In the genomic region with DNA sequence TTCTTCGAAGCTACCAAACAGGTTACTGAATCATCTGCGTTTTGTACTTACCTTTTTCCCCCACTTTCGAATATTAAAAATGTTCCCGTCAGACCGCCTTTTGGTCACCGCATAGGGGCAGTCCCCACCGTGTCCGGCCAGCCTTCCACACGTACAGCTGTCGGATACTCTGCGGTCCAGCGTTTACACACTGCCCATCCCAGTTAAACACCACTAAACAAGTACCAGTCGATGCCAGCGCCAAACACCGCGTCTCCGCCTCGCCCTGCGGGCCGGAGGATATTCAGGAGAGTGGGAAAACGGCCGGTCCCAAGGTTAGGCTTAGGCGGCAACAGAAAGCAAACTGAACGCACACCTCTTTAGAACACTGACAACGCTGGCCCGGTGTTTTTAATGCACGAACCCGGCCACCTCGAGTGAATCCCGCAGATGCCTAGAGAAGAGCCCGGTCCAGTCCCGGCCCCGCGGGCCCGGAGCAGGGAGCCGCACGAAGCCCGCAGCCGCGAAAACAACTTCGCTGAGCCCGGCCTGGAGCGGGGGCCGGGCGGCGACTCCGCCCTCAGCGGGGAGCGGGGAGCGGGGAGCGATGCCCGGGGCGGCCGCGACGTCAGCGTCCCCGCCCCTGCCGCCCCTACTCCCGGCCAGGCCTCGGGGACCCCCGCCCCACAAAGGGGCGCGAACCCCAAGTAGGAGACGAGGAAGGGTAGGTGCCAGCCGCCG, we compare ENCODE assay signal across 8 cellular contexts. TPM values are rescaled to one million over a fixed set of nuclear protein-coding genes. Genes with fewer than 3 reads are reported as not detected.
DNase-seq lines count a peak whose midpoint lies in the region; ATAC-seq and TF ChIP-seq lines count a peak whose summit lies in the region.

No MANE protein-coding gene starts in this region.

- H3K79me2 ChIP-seq in DND-41 (ENCODE audit: insufficient read depth, low read length): peaks cover 39% of the 10 kb centered on the region

- peak overlapping the region; percentile 88 to 95 (median 92) for H3K4me3 Mint-ChIP-seq in naive B cell

- H4K20me1 ChIP-seq in DND-41 (ENCODE audit: insufficient read depth, low read length): peaks cover 23% of the 10 kb centered on the region

- no peaks in the 10 kb centered on the region for H3K27me3 Mint-ChIP-seq in naive B cell

- peak overlapping the region; percentile 80 for H2AFZ ChIP-seq in DND-41 (ENCODE audit: low read depth, low read length)

- H3K27me3 ChIP-seq in DND-41 (ENCODE audit: insufficient read depth, low read length, poor library complexity) (no peaks in the 10 kb centered on the region), esophagus (ENCODE audit: control insufficient read depth in 1 of 2, insufficient read depth in 2 of 2, low read length in 2 of 2) (no peaks in the 10 kb centered on the region)

- no peak for DNase-seq in DND-41
- peak; percentile 57 for DNase-seq in HK-2 (ENCODE audit: unreplicated experiment)
- peak; percentile 72 for DNase-seq in SW480 (ENCODE audit: low spot score)
- no peak for DNase-seq in naive B cell
- DNase-seq in COLO829 (ENCODE audit: low spot score): no peak
- no peak for DNase-seq in NCI-H524 treated with DMSO at 0.1 percent for 48 hours (lab: John Stamatoyannopoulos, UW)

- peak overlapping the region; percentile 67 for H3K9ac ChIP-seq in DND-41 (ENCODE audit: low read depth, low read length)

- no peaks in the 10 kb centered on the region for H3K36me3 Mint-ChIP-seq in naive B cell

- H3K36me3 ChIP-seq in DND-41 (ENCODE audit: insufficient read depth, low read length) (peaks cover 13% of the 10 kb centered on the region), esophagus (ENCODE audit: control insufficient read depth in 2 of 2, insufficient read depth in 2 of 2, low read length in 1 of 2) (peaks cover 0 to 3% of the 10 kb centered on the region in 2 donors)

- no peak for TF ChIP-seq CTCF in DND-41 (IDR thresholded peaks at IDR 0.05; ENCODE audit: borderline replicate concordance, extremely low read depth, low read length, poor library complexity, severe bottlenecking)

- peak overlapping the region; percentile 100 for H3K4me2 ChIP-seq in DND-41 (ENCODE audit: insufficient read depth, low read length)

- H3K4me1 Mint-ChIP-seq in naive B cell: peaks cover 14 to 20% (median 18%) of the 10 kb centered on the region in 3 donors

- H3K4me1 ChIP-seq in DND-41 (ENCODE audit: insufficient read depth, low read length) (peaks cover 28% of the 10 kb centered on the region), esophagus (ENCODE audit: control insufficient read depth in 2 of 2, insufficient read depth in 2 of 2, low read length in 1 of 2) (peaks cover 0 to 2% of the 10 kb centered on the region in 2 donors)

- ATAC-seq in DND-41 (ENCODE audit: insufficient read depth, low read depth) (peak; percentile 33), GM19372 (IDR thresholded peaks at IDR 0.05; ENCODE audit: low read depth, unreplicated experiment) (peak; percentile 35), naive B cell (ENCODE audit: low read depth in 2 of 2) (peak; percentile 34 to 42)

- H3K27ac ChIP-seq in DND-41 (ENCODE audit: low read length) (peak overlapping the region; percentile 50), esophagus (ENCODE audit: low read depth in 2 of 2, low read length in 1 of 2) (peak overlapping the region; percentile 98 to 100)

- peak overlapping the region; percentile 34 to 87 (median 76) for H3K27ac Mint-ChIP-seq in naive B cell

- H3K9me3 ChIP-seq in DND-41 (ENCODE audit: insufficient read depth, low read length, severe bottlenecking) (no peaks in the 10 kb centered on the region), esophagus (ENCODE audit: control insufficient read depth in 2 of 2, insufficient read depth in 1 of 2, low read depth in 1 of 2, low read length in 1 of 2) (no peaks in the 10 kb centered on the region)

- no peaks in the 10 kb centered on the region for H3K9me3 Mint-ChIP-seq in naive B cell

- 0% methylated on average over 45 to 67 of the region's 67 CpGs for WGBS in esophagus, 2 donors

- H3K4me3 ChIP-seq in DND-41 (ENCODE audit: low read depth in 1 of 2, low read length in 2 of 2) (peak overlapping the region; percentile 63 to 76), esophagus (ENCODE audit: low read depth in 1 of 2, low read length in 2 of 2) (peak overlapping the region; percentile 44 to 77)

RNA-seq across cellular contexts. Expression of a gene that starts 0.7 kb away (rescaled TPM):
- polyA plus RNA-seq in esophagus (1 to 10 TPM; 8.4 to 9.0 TPM), naive B cell (ENCODE audit: low read depth in 6 of 6) (1 to 10 TPM; 2.7 to 6.0 (median 4.2) TPM)

RNA-seq across cellular contexts. Expression of a gene that starts 10.1 kb away (rescaled TPM):
- polyA plus RNA-seq in esophagus: 10 to 100 TPM; 20.5 to 22.3 TPM
- polyA plus RNA-seq in naive B cell (ENCODE audit: low read depth in 6 of 6): 10 to 100 TPM in 4 of 6 donors, 1 to 10 TPM in 2; 9.7 to 17.9 (median 10.5) TPM

RNA-seq across cellular contexts. Expression of a gene that starts 11.9 kb away (rescaled TPM):
- polyA plus RNA-seq in esophagus (10 to 100 TPM; 10.5 to 18.1 TPM), naive B cell (ENCODE audit: low read depth in 6 of 6) (10 to 100 TPM; 10.4 to 26.9 (median 21.7) TPM)

RNA-seq across cellular contexts. Expression of a gene that starts 33.0 kb away (rescaled TPM):
- polyA plus RNA-seq in esophagus: 10 to 100 TPM; 16.2 to 42.7 TPM
- polyA plus RNA-seq in naive B cell (ENCODE audit: low read depth in 6 of 6): 10 to 100 TPM; 13.3 to 30.2 (median 24.4) TPM

RNA-seq across cellular contexts. Expression of a gene that starts 57.7 kb away (rescaled TPM):
- under 1 TPM; 0.02 to 0.04 TPM for polyA plus RNA-seq in esophagus
- under 1 TPM in 2 of 6 donors, not detected in 4; 0.16 to 0.22 TPM for polyA plus RNA-seq in naive B cell (ENCODE audit: low read depth in 6 of 6)

Comparison
In these comparisons a context has a peak if more than half of its experiments do, and no peak if none do; other contexts are left out.
1. DNase-seq: peak in HK-2 (single experiment) and SW480 (single experiment); none in DND-41 (single experiment), naive B cell (single experiment), COLO829 (single experiment) and NCI-H524 treated with DMSO at 0.1 percent for 48 hours (single experiment).
2. Peak in every context shown above with its lines, with median percentiles within 50 percentile points of each other: ATAC-seq.